ENCODE assay signal across 6 cellular contexts in genomic region chr1:87466621-87467020, GRCh38.
"Had no signal": no experiment of that assay in that cellular context is flagged by ENCODE, and none has a peak within 500 bp of the region (broad histone marks: within the 10 kb centered on the region; RNA-seq: fewer than 3 reads in every experiment).

No MANE protein-coding gene starts in this region.

- H3K27ac Mint-ChIP-seq: IgD-negative memory B cell had no signal

- H3K4me3 ChIP-seq: K562 had no signal

- H3K36me3 Mint-ChIP-seq: IgD-negative memory B cell had no signal

- H3K4me3 Mint-ChIP-seq: IgD-negative memory B cell had no signal

- H3K4me1 Mint-ChIP-seq: IgD-negative memory B cell had no signal

- H3K27ac ChIP-seq: HL-60 had no signal

- H3K9me3 Mint-ChIP-seq: IgD-negative memory B cell had no signal

- DNase-seq: IMR-90, KBM-7 had no signal

- ATAC-seq: HepG2, K562 had no signal
